In genomic region chr22:19723990-19724827, GRCh38 we compare ENCODE assay signal across 8 cellular contexts. TPM values are rescaled to one million over a fixed set of nuclear protein-coding genes. Genes with fewer than 3 reads are reported as not detected.
DNase-seq lines count a peak whose midpoint lies in the region; ATAC-seq, FAIRE-seq and TF ChIP-seq lines count a peak whose summit lies in the region.

No MANE protein-coding gene starts in this region.

- H3K36me3 Mint-ChIP-seq in activated naive CD8-positive, alpha-beta T cell treated with anti-CD3 and anti-CD28 coated beads for 36 hours, result no peaks in the 10 kb centered on the region

- no peak for TF ChIP-seq POLR2A in HepG2 (IDR thresholded peaks at IDR 0.05; ENCODE audit: insufficient read depth in 1 of 2, low read depth in 2 of 2, low read length in 2 of 2)

- no peaks in the 10 kb centered on the region for H3K79me2 ChIP-seq in HepG2 (ENCODE audit: insufficient read depth, low read length)
- no peaks in the 10 kb centered on the region for H3K79me2 ChIP-seq in SK-N-SH (ENCODE audit: insufficient read depth)

- peaks cover 26 to 84% of the 10 kb centered on the region in 2 experiments for H3K27me3 ChIP-seq in HepG2 (ENCODE audit: control insufficient read depth in 1 of 2, insufficient read depth in 2 of 2, low read length in 2 of 2)
- H3K27me3 ChIP-seq in SK-N-SH (ENCODE audit: insufficient read depth), result no peaks in the 10 kb centered on the region

- no peak overlapping the region for H2AFZ ChIP-seq in HepG2 (ENCODE audit: low read length)
- H2AFZ ChIP-seq in SK-N-SH (ENCODE audit: low read depth), result no peak overlapping the region

- TF ChIP-seq RAD21 in HepG2 (CRISPR knock-in tag; IDR thresholded peaks at IDR 0.05) (peak; percentile 80), SK-N-SH (IDR thresholded peaks at IDR 0.05; ENCODE audit: low read length) (no peak)

- peak; percentile 86 for TF ChIP-seq CTCF in 22Rv1 (IDR thresholded peaks at IDR 0.05)
- peak; percentile 58; the same call in 1 of the 2 replicates for TF ChIP-seq CTCF in HepG2 (CRISPR knock-in tag; IDR thresholded peaks at IDR 0.05)
- TF ChIP-seq CTCF in SK-N-SH (IDR thresholded peaks at IDR 0.05), result no peak

- TF ChIP-seq EP300 in HepG2 (IDR thresholded peaks at IDR 0.05; ENCODE audit: low read depth in 2 of 2, low read length in 2 of 2), result no peak
- TF ChIP-seq EP300 in HepG2 (CRISPR knock-in tag; IDR thresholded peaks at IDR 0.05; ENCODE audit: borderline replicate concordance), result no peak
- no peak for TF ChIP-seq EP300 in SK-N-SH (IDR thresholded peaks at IDR 0.05; ENCODE audit: borderline replicate concordance in 1 of 2, low read depth in 1 of 2, low read length in 1 of 2)

- peak overlapping the region; percentile 52 for H3K4me3 Mint-ChIP-seq in activated naive CD8-positive, alpha-beta T cell treated with anti-CD3 and anti-CD28 coated beads for 36 hours

- peak overlapping the region; percentile 37 to 73 (median 41); a peak in 5 of 6 replicates for H3K4me3 ChIP-seq in HepG2 (replicated peaks in 1 of 3; ENCODE audit: insufficient read depth in 1 of 3, low read depth in 2 of 3, low read length in 3 of 3)
- H3K4me3 ChIP-seq in SK-N-SH (ENCODE audit: low read depth in 2 of 2, low read length in 1 of 2), result no peak overlapping the region

- H3K9me3 Mint-ChIP-seq in activated naive CD8-positive, alpha-beta T cell treated with anti-CD3 and anti-CD28 coated beads for 36 hours, result no peaks in the 10 kb centered on the region

- peaks cover 40% of the 10 kb centered on the region for H3K4me1 ChIP-seq in HepG2 (ENCODE audit: insufficient read depth, low read length)
- peaks cover 0 to 11% of the 10 kb centered on the region in 2 experiments; a peak in 1 of 4 replicates for H3K4me1 ChIP-seq in SK-N-SH (ENCODE audit: control insufficient read depth in 1 of 2, insufficient read depth in 2 of 2, low read depth in 1 of 2, low read length in 1 of 2)

- DNase-seq in HuH-7.5 (ENCODE audit: low spot score) (peak; percentile 87), HepG2 (ENCODE audit: low spot score) (peak; percentile 44), SK-N-SH (no peak), SHP77 treated with DMSO at 0.1 percent for 48 hours (lab: John Stamatoyannopoulos, UW) (no peak), NCI-H446 (lab: John Stamatoyannopoulos, UW) (no peak)
- DNase-seq in activated naive CD8-positive, alpha-beta T cell treated with anti-CD3 and anti-CD28 coated beads for 36 hours, result peak; percentile 65

- peaks cover 10% of the 10 kb centered on the region for H3K4me1 Mint-ChIP-seq in activated naive CD8-positive, alpha-beta T cell treated with anti-CD3 and anti-CD28 coated beads for 36 hours

- in situ Hi-C loops in HepG2 (cut with HindIII; ENCODE audit: extremely low pct_ligation_motif_present, low pct_unique_long_range_greater_than_20kb), result loop anchor here (5.0 kb wide), 1 partner anchor 47 kb away; no protein-coding TSS in a partner anchor

- intact Hi-C loops in HepG2 (cut with micrococcal nuclease; ENCODE audit: unreplicated experiment), result no loop called here

- BruUV-seq in HepG2 (replicated peaks; lab: Mats Ljungman, UMichigan), result no TSS peak

- CTCF ChIA-PET in HepG2 (lab: Yijun Ruan, JAX; ENCODE audit: low intra/inter-chr PET ratio, low total read pairs) (no interaction called here), SK-N-SH (lab: Yijun Ruan, JAX) (interaction anchor here (1.6 kb wide), 1 partner anchor 44 kb away, joined by 7 read pairs; no protein-coding TSS in a partner anchor)

- H3K9me3 ChIP-seq in HepG2 (ENCODE audit: low read length) (no peaks in the 10 kb centered on the region), SK-N-SH (no peaks in the 10 kb centered on the region)

- H3K9ac ChIP-seq in HepG2 (ENCODE audit: insufficient read depth, low read depth, low read length), result no peak overlapping the region
- no peak overlapping the region for H3K9ac ChIP-seq in SK-N-SH

- H3K27ac Mint-ChIP-seq in activated naive CD8-positive, alpha-beta T cell treated with anti-CD3 and anti-CD28 coated beads for 36 hours, result no peak overlapping the region

- peaks cover 56% of the 10 kb centered on the region for H3K27me3 Mint-ChIP-seq in activated naive CD8-positive, alpha-beta T cell treated with anti-CD3 and anti-CD28 coated beads for 36 hours

- H3K4me2 ChIP-seq in HepG2 (ENCODE audit: low read depth, low read length) (peak overlapping the region; percentile 88), SK-N-SH (no peak overlapping the region)

- H3K36me3 ChIP-seq in HepG2 (replicated peaks in 1 of 2; ENCODE audit: control insufficient read depth in 1 of 2, insufficient read depth in 2 of 2, low read length in 2 of 2) (no peaks in the 10 kb centered on the region), SK-N-SH (replicated peaks in 1 of 2; ENCODE audit: control insufficient read depth in 1 of 2, insufficient read depth in 2 of 2, low read length in 1 of 2) (peaks cover 0 to 5% of the 10 kb centered on the region in 2 experiments)

- 0 out of 2 replicates have a peak, but pooled peaks cover 5% of the 10 kb centered on the region for H4K20me1 ChIP-seq in HepG2 (ENCODE audit: insufficient read depth, low read length)
- H4K20me1 ChIP-seq in SK-N-SH (ENCODE audit: insufficient read depth), result no peaks in the 10 kb centered on the region

- H3K27ac ChIP-seq in 22Rv1 (peak overlapping the region; percentile 51), HepG2 (ENCODE audit: extremely low read length, insufficient read depth, low read length) (no peak overlapping the region), SK-N-SH (ENCODE audit: low read depth in 2 of 2, low read length in 1 of 2) (no peak overlapping the region)

- ATAC-seq in HepG2 (peak; percentile 73), GM21515 (IDR thresholded peaks at IDR 0.05; ENCODE audit: unreplicated experiment) (no peak)

- no peaks in the 10 kb centered on the region for H3K9me2 ChIP-seq in SK-N-SH

- WGBS in HepG2 (ENCODE audit: low lambda C conversion rate), result 8% methylated on average over 10 of the region's 88 CpGs
- WGBS in SK-N-SH (ENCODE audit: low lambda C conversion rate), result 97% methylated on average over 25 of the region's 88 CpGs

- FAIRE-seq in HepG2 (lab: Jason Lieb, UNC), result no peak

- POLR2A ChIA-PET in HepG2 (lab: Yijun Ruan, JAX), result no interaction called here
- POLR2A ChIA-PET in SK-N-SH (lab: Yijun Ruan, JAX), result interaction anchor here (0.6 kb wide), 1 partner anchor 290 kb away, joined by 3 read pairs; no protein-coding TSS in a partner anchor

- H3F3A ChIP-seq in SK-N-SH (replicated peaks; ENCODE audit: insufficient read depth), result no peaks in the 10 kb centered on the region

RNA-seq across cellular contexts. Expression of gene GP1BB, which starts 0.9 kb away (rescaled TPM):
- not detected for total RNA-seq in activated naive CD8-positive, alpha-beta T cell treated with anti-CD3 and anti-CD28 coated beads for 36 hours
- not detected in 2 replicates for total RNA-seq in HepG2 (2016; rRNA removed; fragmentation: Illumina TruSeq; extraction: Trizol)
- not detected in 2 replicates for total RNA-seq in HepG2 (2016; cell fraction: cytosol; rRNA removed; fragmentation: Illumina TruSeq; extraction: Trizol; ENCODE audit: low read depth)
- not detected in 2 replicates for total RNA-seq in HepG2 (2016; cell fraction: insoluble cytoplasmic fraction; rRNA removed; fragmentation: Illumina TruSeq; extraction: Trizol)
- 0.10 TPM in 1 of 2 replicates, not detected in the other for total RNA-seq in HepG2 (2016; cell fraction: membrane; rRNA removed; fragmentation: Illumina TruSeq; extraction: Trizol)
- total RNA-seq in HepG2 (2016; cell fraction: nucleus; rRNA removed; fragmentation: Illumina TruSeq; extraction: Trizol), result not detected in 2 replicates
- polyA plus RNA-seq in HepG2 (2011; rRNA removed) (0.07 TPM in 1 of 2 replicates, not detected in the other), SK-N-SH (2012; rRNA removed) (0.49 and 1.5 TPM in 2 replicates)
- 0.16 TPM in 1 of 2 replicates, not detected in the other for polyA plus RNA-seq in HepG2 (2011; cell fraction: cytosol; rRNA removed)
- polyA plus RNA-seq in HepG2 (2011; cell fraction: nucleus; rRNA removed), result 0.47 TPM in 1 of 2 replicates, not detected in the other
- not detected in 2 replicates for polyA plus RNA-seq in HepG2 (2012)
- not detected in 2 replicates for polyA plus RNA-seq in HepG2 (2016; cell fraction: cytosol; fragmentation: Illumina TruSeq; extraction: Trizol; ENCODE audit: low read depth)
- polyA plus RNA-seq in HepG2 (2016; cell fraction: insoluble cytoplasmic fraction; fragmentation: Illumina TruSeq; extraction: Trizol; ENCODE audit: low read depth), result not detected in 2 replicates
- polyA plus RNA-seq in HepG2 (2016; cell fraction: membrane; fragmentation: Illumina TruSeq; extraction: Trizol; ENCODE audit: low read depth), result not detected in 2 replicates
- polyA plus RNA-seq in HepG2 (2016; cell fraction: nucleus; fragmentation: Illumina TruSeq; extraction: Trizol; ENCODE audit: insufficient read depth, low read depth), result not detected in 2 replicates
- polyA minus RNA-seq in HepG2 (2011; rRNA and poly(A)+ RNA removed; ENCODE audit: low replicate concordance), result 0.32 TPM in 1 of 2 replicates, not detected in the other
- polyA minus RNA-seq in HepG2 (2011; cell fraction: cytosol; rRNA and poly(A)+ RNA removed), result not detected in 2 replicates
- polyA minus RNA-seq in HepG2 (2011; cell fraction: nucleus; rRNA and poly(A)+ RNA removed), result not detected in 2 replicates
- 0.49 and 0.85 TPM in 2 replicates for polyA plus RNA-seq in SK-N-SH (2012; cell fraction: cytosol; rRNA removed)
- polyA plus RNA-seq in SK-N-SH (2012; cell fraction: nucleus; rRNA removed), result 7.2 and 43.4 TPM in 2 replicates

RNA-seq across cellular contexts. Expression of gene SEPTIN5, which starts 9.9 kb away (rescaled TPM):
- 1 to 10 TPM; 1.1 to 1.3 TPM for total RNA-seq in activated naive CD8-positive, alpha-beta T cell treated with anti-CD3 and anti-CD28 coated beads for 36 hours
- not detected in 2 replicates for total RNA-seq in HepG2 (2016; rRNA removed; fragmentation: Illumina TruSeq; extraction: Trizol)
- 0.09 and 0.20 TPM in 2 replicates for total RNA-seq in HepG2 (2016; cell fraction: cytosol; rRNA removed; fragmentation: Illumina TruSeq; extraction: Trizol; ENCODE audit: low read depth)
- total RNA-seq in HepG2 (2016; cell fraction: insoluble cytoplasmic fraction; rRNA removed; fragmentation: Illumina TruSeq; extraction: Trizol), result not detected in 2 replicates
- total RNA-seq in HepG2 (2016; cell fraction: membrane; rRNA removed; fragmentation: Illumina TruSeq; extraction: Trizol), result 0.06 and 0.10 TPM in 2 replicates
- total RNA-seq in HepG2 (2016; cell fraction: nucleus; rRNA removed; fragmentation: Illumina TruSeq; extraction: Trizol), result not detected in 2 replicates
- polyA plus RNA-seq in HepG2 (2011; rRNA removed), result 0.33 and 0.55 TPM in 2 replicates
- polyA plus RNA-seq in HepG2 (2011; cell fraction: cytosol; rRNA removed), result 0.04 TPM in 1 of 2 replicates, not detected in the other
- 0.57 and 0.82 TPM in 2 replicates for polyA plus RNA-seq in HepG2 (2011; cell fraction: nucleus; rRNA removed)
- polyA plus RNA-seq in HepG2 (2012), result 0.08 TPM in 1 of 2 replicates, not detected in the other
- 0.15 and 0.23 TPM in 2 replicates for polyA plus RNA-seq in HepG2 (2016; cell fraction: cytosol; fragmentation: Illumina TruSeq; extraction: Trizol; ENCODE audit: low read depth)
- not detected in 2 replicates for polyA plus RNA-seq in HepG2 (2016; cell fraction: insoluble cytoplasmic fraction; fragmentation: Illumina TruSeq; extraction: Trizol; ENCODE audit: low read depth)
- polyA plus RNA-seq in HepG2 (2016; cell fraction: membrane; fragmentation: Illumina TruSeq; extraction: Trizol; ENCODE audit: low read depth), result 0.23 and 0.58 TPM in 2 replicates
- polyA plus RNA-seq in HepG2 (2016; cell fraction: nucleus; fragmentation: Illumina TruSeq; extraction: Trizol; ENCODE audit: insufficient read depth, low read depth), result 0.28 TPM in 1 of 2 replicates, not detected in the other
- 1.0 and 1.5 TPM in 2 replicates for polyA minus RNA-seq in HepG2 (2011; rRNA and poly(A)+ RNA removed; ENCODE audit: low replicate concordance)
- not detected in 2 replicates for polyA minus RNA-seq in HepG2 (2011; cell fraction: cytosol; rRNA and poly(A)+ RNA removed)
- polyA minus RNA-seq in HepG2 (2011; cell fraction: nucleus; rRNA and poly(A)+ RNA removed), result 0.77 TPM in 1 of 2 replicates, not detected in the other
- polyA plus RNA-seq in SK-N-SH (2012; rRNA removed), result 10.4 and 14.0 TPM in 2 replicates
- 6.1 and 11.1 TPM in 2 replicates for polyA plus RNA-seq in SK-N-SH (2012; cell fraction: cytosol; rRNA removed)
- 34.8 and 52.6 TPM in 2 replicates for polyA plus RNA-seq in SK-N-SH (2012; cell fraction: nucleus; rRNA removed)

RNA-seq across cellular contexts. Expression of gene TBX1, which starts 36.4 kb away (rescaled TPM):
- not detected for total RNA-seq in activated naive CD8-positive, alpha-beta T cell treated with anti-CD3 and anti-CD28 coated beads for 36 hours
- not detected in 2 replicates for total RNA-seq in HepG2 (2016; rRNA removed; fragmentation: Illumina TruSeq; extraction: Trizol)
- total RNA-seq in HepG2 (2016; cell fraction: cytosol; rRNA removed; fragmentation: Illumina TruSeq; extraction: Trizol; ENCODE audit: low read depth), result not detected in 2 replicates
- not detected in 2 replicates for total RNA-seq in HepG2 (2016; cell fraction: insoluble cytoplasmic fraction; rRNA removed; fragmentation: Illumina TruSeq; extraction: Trizol)
- total RNA-seq in HepG2 (2016; cell fraction: membrane; rRNA removed; fragmentation: Illumina TruSeq; extraction: Trizol), result not detected in 2 replicates
- total RNA-seq in HepG2 (2016; cell fraction: nucleus; rRNA removed; fragmentation: Illumina TruSeq; extraction: Trizol), result not detected in 2 replicates
- polyA plus RNA-seq in HepG2 (2011; rRNA removed), result not detected in 2 replicates
- polyA plus RNA-seq in HepG2 (2011; cell fraction: cytosol; rRNA removed), result 0.03 TPM in 1 of 2 replicates, not detected in the other
- polyA plus RNA-seq in HepG2 (2011; cell fraction: nucleus; rRNA removed), result 0.23 TPM in 1 of 2 replicates, not detected in the other
- not detected in 2 replicates for polyA plus RNA-seq in HepG2 (2012)
- not detected in 2 replicates for polyA plus RNA-seq in HepG2 (2016; cell fraction: cytosol; fragmentation: Illumina TruSeq; extraction: Trizol; ENCODE audit: low read depth)
- polyA plus RNA-seq in HepG2 (2016; cell fraction: insoluble cytoplasmic fraction; fragmentation: Illumina TruSeq; extraction: Trizol; ENCODE audit: low read depth), result not detected in 2 replicates
- polyA plus RNA-seq in HepG2 (2016; cell fraction: membrane; fragmentation: Illumina TruSeq; extraction: Trizol; ENCODE audit: low read depth), result 0.08 TPM in 1 of 2 replicates, not detected in the other
- polyA plus RNA-seq in HepG2 (2016; cell fraction: nucleus; fragmentation: Illumina TruSeq; extraction: Trizol; ENCODE audit: insufficient read depth, low read depth), result not detected in 2 replicates
- not detected in 2 replicates for polyA minus RNA-seq in HepG2 (2011; rRNA and poly(A)+ RNA removed; ENCODE audit: low replicate concordance)
- not detected in 2 replicates for polyA minus RNA-seq in HepG2 (2011; cell fraction: cytosol; rRNA and poly(A)+ RNA removed)
- not detected in 2 replicates for polyA minus RNA-seq in HepG2 (2011; cell fraction: nucleus; rRNA and poly(A)+ RNA removed)
- polyA plus RNA-seq in SK-N-SH (2012; rRNA removed), result not detected in 2 replicates
- polyA plus RNA-seq in SK-N-SH (2012; cell fraction: cytosol; rRNA removed), result 0.07 TPM in 1 of 2 replicates, not detected in the other
- polyA plus RNA-seq in SK-N-SH (2012; cell fraction: nucleus; rRNA removed), result 0.29 and 0.41 TPM in 2 replicates

Comparison
In these comparisons a context has a peak if more than half of its experiments do, and no peak if none do; other contexts are left out.
1. DNase-seq: peak in HuH-7.5 (single experiment), activated naive CD8-positive, alpha-beta T cell treated with anti-CD3 and anti-CD28 coated beads for 36 hours (single experiment) and HepG2 (single experiment); none in SK-N-SH (single experiment), SHP77 treated with DMSO at 0.1 percent for 48 hours (single experiment) and NCI-H446 (0 of 2).
2. H3K4me3 ChIP-seq: peak in HepG2 (3 of 3); none in SK-N-SH (0 of 2).